Comparison of ENCODE assay signal across 8 cellular contexts in the genomic region with DNA sequence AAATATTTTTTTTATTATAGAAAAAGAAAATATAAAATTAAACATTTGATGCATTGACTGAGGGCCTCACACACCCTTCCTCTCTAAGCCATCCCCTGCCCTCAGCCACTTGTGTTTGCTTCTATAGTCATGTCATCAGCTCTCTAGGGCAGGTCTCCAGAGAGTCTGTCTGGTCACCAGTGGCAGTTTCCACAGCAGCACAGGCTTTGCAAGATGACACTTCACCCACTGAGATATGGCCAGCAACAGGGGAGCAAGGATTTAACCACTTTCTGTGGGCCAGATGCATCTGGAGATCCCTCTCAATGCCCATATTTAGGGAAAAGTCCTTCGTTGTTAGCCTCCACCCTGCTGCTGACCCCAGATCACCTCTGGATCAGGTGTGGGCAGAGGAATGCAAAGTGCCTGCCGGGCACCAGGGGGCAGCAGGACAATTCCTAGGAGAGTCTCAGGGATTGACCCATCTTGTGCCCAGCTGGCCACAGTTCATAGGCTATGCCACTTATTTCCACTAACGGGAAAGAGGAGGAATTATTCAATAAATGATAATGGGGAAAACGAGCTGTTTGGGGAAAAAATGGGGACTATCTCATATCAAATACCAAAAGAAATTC. TPM values are rescaled to one million over a fixed set of nuclear protein-coding genes. Genes with fewer than 3 reads are reported as not detected.
DNase-seq lines count a peak whose midpoint lies in the region; ATAC-seq, FAIRE-seq and TF ChIP-seq lines count a peak whose summit lies in the region.

No MANE protein-coding gene starts in this region.

- WGBS in H1 (ENCODE audit: extremely low coverage in 1 of 2, insufficient coverage in 1 of 2, insufficient read length in 1 of 2, insufficient replicate concordance in 2 of 2, low coverage in 1 of 2, low lambda C conversion rate in 2 of 2, missing lambda C conversion rate in 1 of 2), 2 experiments = 47% methylated on average over 4 of the region's 4 CpGs; no CpG with 5 or more reads in 1 of the 2 experiments
- WGBS in pancreas, 2 donors = 12 to 19% methylated on average over 4 of the region's 4 CpGs

- H3K18ac ChIP-seq in H1 (ENCODE audit: extremely low read depth, low read length) = no peak overlapping the region

- no peaks in the 10 kb centered on the region for H3K27me3 Mint-ChIP-seq in stimulated activated naive CD8-positive, alpha-beta T cell treated with anti-CD3 and anti-CD28 coated beads, Interleukin-15, amount 100 ng/mL, for 72 hours
- no peaks in the 10 kb centered on the region for H3K27me3 Mint-ChIP-seq in activated T-helper 17 cell treated with anti-CD3 and anti-CD28 coated beads, Interleukin-2, amount 50 U/mL, for 72 hours

- intact Hi-C loops in pancreas (cut with DNase I) = no loop called here

- CTCF ChIA-PET in H1 (lab: Charles Lee; ENCODE audit: partially characterized antibody) = interaction anchor here (0.7 to 14.7 kb wide), 44 partner anchors 9 to 1671 kb away, joined by 3 to 142 read pairs (median 4); no protein-coding TSS in a partner anchor

- no peak overlapping the region for H3K14ac ChIP-seq in H1 (ENCODE audit: insufficient read length)

- DNase-seq in stimulated activated naive CD8-positive, alpha-beta T cell treated with anti-CD3 and anti-CD28 coated beads, Interleukin-15, Interleukin-2, amounts not matched to agents 100 U/mL and 50 U/mL, for 24 hours = peak; percentile 36
- DNase-seq in stimulated activated naive CD8-positive, alpha-beta T cell treated with anti-CD3 and anti-CD28 coated beads, Interleukin-15, amount 100 ng/mL, for 72 hours = no peak
- DNase-seq in SK-MEL-5 (ENCODE audit: low read depth, low spot score) = peak; percentile 78
- peak in 1 of 2 experiments; percentile 85 for DNase-seq in H1 (ENCODE audit: low read depth in 1 of 2, low spot score in 2 of 2)
- peak in 5 of 6 donors; percentile 58 to 72 (median 69) for DNase-seq in pancreas
- no peak for DNase-seq in occipital lobe (lab: John Stamatoyannopoulos, UW)
- DNase-seq in activated CD8-positive, alpha-beta memory T cell treated with anti-CD3 and anti-CD28 coated beads for 24 hours = no peak

- no peak for TF ChIP-seq EP300 in H1 (IDR thresholded peaks at IDR 0.05; ENCODE audit: borderline replicate concordance in 1 of 2, low read depth in 2 of 2, low read length in 2 of 2)

- TF ChIP-seq CTCF in H1 (IDR thresholded peaks at IDR 0.05; ENCODE audit: control extremely low read depth in 1 of 3, insufficient read depth in 1 of 3, low read depth in 1 of 3, low read length in 3 of 3) (peak; percentile 79 to 92 (median 91)), pancreas (IDR thresholded peaks at IDR 0.05) (peak; percentile 43 to 56 (median 48))

- TF ChIP-seq RAD21 in H1 (IDR thresholded peaks at IDR 0.05 in 1 of 2, conservative IDR thresholded peaks at IDR 0.05 in 1 of 2; ENCODE audit: low read depth in 2 of 2, low read length in 2 of 2) = peak; percentile 75 to 83

- H3K56ac ChIP-seq in H1 (replicated peaks; ENCODE audit: insufficient read length, low read depth, low read length) = no peak overlapping the region

- no peak overlapping the region for H3K9ac ChIP-seq in H1 (replicated peaks in 1 of 4; ENCODE audit: extremely low read depth in 1 of 4, low read depth in 3 of 4, low read length in 3 of 4)

- H3K4me3 ChIP-seq in H1 (ENCODE audit: extremely low read depth in 1 of 4, insufficient read depth in 2 of 4, low read depth in 3 of 4, low read length in 4 of 4) = no peak overlapping the region
- no peak overlapping the region for H3K4me3 ChIP-seq in pancreas

- no peaks in the 10 kb centered on the region; the same call in 1 of the 2 replicates for H3K79me1 ChIP-seq in H1 (ENCODE audit: low read depth, low read length)

- no peak for FAIRE-seq in H1 (lab: Jason Lieb, UNC)
- no peak for FAIRE-seq in pancreas (lab: Jason Lieb, UNC)

- no peak overlapping the region for H2BK20ac ChIP-seq in H1 (ENCODE audit: low read length)

- peaks cover 8% of the 10 kb centered on the region; the same call in 1 of the 2 replicates for H3K23me2 ChIP-seq in H1 (ENCODE audit: low read depth, low read length)

- H3K9me3 ChIP-seq in H1 (ENCODE audit: insufficient read depth in 2 of 2, low read depth in 1 of 2, low read length in 1 of 2) (no peaks in the 10 kb centered on the region), pancreas (no peaks in the 10 kb centered on the region)

- H3K23ac ChIP-seq in H1 (ENCODE audit: insufficient read length) = no peak overlapping the region

- H2BK15ac ChIP-seq in H1 (ENCODE audit: low read length) = no peak overlapping the region

- H3K27ac ChIP-seq in H1 (ENCODE audit: low read depth, low read length) = no peak overlapping the region
- H3K27ac ChIP-seq in pancreas = no peak overlapping the region

- H3K36me3 Mint-ChIP-seq in activated T-helper 17 cell treated with anti-CD3 and anti-CD28 coated beads, Interleukin-2, amount 50 U/mL, for 72 hours (ENCODE audit: low read depth) = no peaks in the 10 kb centered on the region

- in situ Hi-C loops in SK-MEL-5 (cut with HindIII; ENCODE audit: low pct_unique_long_range_greater_than_20kb, low sequenced_read_pairs) = no loop called here

- H3K9me3 Mint-ChIP-seq in stimulated activated naive CD8-positive, alpha-beta T cell treated with anti-CD3 and anti-CD28 coated beads, Interleukin-15, amount 100 ng/mL, for 72 hours = no peaks in the 10 kb centered on the region
- H3K9me3 Mint-ChIP-seq in activated T-helper 17 cell treated with anti-CD3 and anti-CD28 coated beads, Interleukin-2, amount 50 U/mL, for 72 hours = no peaks in the 10 kb centered on the region

- no peak overlapping the region for H2AK5ac ChIP-seq in H1 (ENCODE audit: low read depth, low read length)

- no peak overlapping the region for H3K27ac Mint-ChIP-seq in stimulated activated naive CD8-positive, alpha-beta T cell treated with anti-CD3 and anti-CD28 coated beads, Interleukin-15, amount 100 ng/mL, for 72 hours
- H3K27ac Mint-ChIP-seq in activated T-helper 17 cell treated with anti-CD3 and anti-CD28 coated beads, Interleukin-2, amount 50 U/mL, for 72 hours = no peak overlapping the region

- H2BK12ac ChIP-seq in H1 (ENCODE audit: low read depth, low read length) = no peak overlapping the region

- H4K91ac ChIP-seq in H1 (replicated peaks; ENCODE audit: insufficient read length, low read length) = no peak overlapping the region

- H3K4me1 Mint-ChIP-seq in stimulated activated naive CD8-positive, alpha-beta T cell treated with anti-CD3 and anti-CD28 coated beads, Interleukin-15, amount 100 ng/mL, for 72 hours = peaks cover 33% of the 10 kb centered on the region
- peaks cover 12% of the 10 kb centered on the region for H3K4me1 Mint-ChIP-seq in activated T-helper 17 cell treated with anti-CD3 and anti-CD28 coated beads, Interleukin-2, amount 50 U/mL, for 72 hours

- no peak overlapping the region for H4K5ac ChIP-seq in H1 (ENCODE audit: insufficient read length, low read depth, low read length)

- TF ChIP-seq POLR2A in H1 (IDR thresholded peaks at IDR 0.05; ENCODE audit: control extremely low read depth in 1 of 2, low read depth in 2 of 2, low read length in 2 of 2) = no peak

- H3K4me2 ChIP-seq in H1 (ENCODE audit: insufficient read depth in 1 of 2, low read depth in 2 of 2, low read length in 2 of 2) = no peak overlapping the region

- H4K20me1 ChIP-seq in H1 (replicated peaks in 1 of 2; ENCODE audit: control insufficient read depth in 1 of 2, insufficient read depth in 2 of 2, low read length in 2 of 2) = peaks cover 0 to 3% of the 10 kb centered on the region in 2 experiments

- no peaks in the 10 kb centered on the region for H3K79me2 ChIP-seq in H1 (ENCODE audit: control insufficient read depth in 1 of 2, insufficient read depth in 2 of 2, low read length in 2 of 2)

- POLR2A ChIA-PET in H1 (lab: Charles Lee; ENCODE audit: partially characterized antibody) = interaction anchor here (0.7 to 1.0 kb wide), 2 partner anchors 26 to 84 kb away, joined by 3 read pairs; no protein-coding TSS in a partner anchor

- no peak overlapping the region for H3K4ac ChIP-seq in H1 (replicated peaks; ENCODE audit: insufficient read length, low read depth, low read length)

- no peak for ATAC-seq in stimulated activated naive CD8-positive, alpha-beta T cell treated with anti-CD3 and anti-CD28 coated beads, Interleukin-15, Interleukin-2, amounts not matched to agents 100 U/mL and 50 U/mL, for 24 hours
- ATAC-seq in stimulated activated naive CD8-positive, alpha-beta T cell treated with anti-CD3 and anti-CD28 coated beads, Interleukin-15, amount 100 ng/mL, for 72 hours = no peak
- peak; percentile 77 to 85 (median 78) for ATAC-seq in pancreas
- no peak for ATAC-seq in activated T-helper 17 cell treated with anti-CD3 and anti-CD28 coated beads, Interleukin-2, amount 50 U/mL, for 72 hours (replicated peaks)

- H3K36me3 ChIP-seq in H1 (ENCODE audit: control insufficient read depth in 2 of 4, insufficient read depth in 4 of 4, low read length in 3 of 4) (no peaks in the 10 kb centered on the region), pancreas (no peaks in the 10 kb centered on the region)

- H3K4me3 Mint-ChIP-seq in stimulated activated naive CD8-positive, alpha-beta T cell treated with anti-CD3 and anti-CD28 coated beads, Interleukin-15, amount 100 ng/mL, for 72 hours = no peak overlapping the region
- no peak overlapping the region for H3K4me3 Mint-ChIP-seq in activated T-helper 17 cell treated with anti-CD3 and anti-CD28 coated beads, Interleukin-2, amount 50 U/mL, for 72 hours

- H2BK5ac ChIP-seq in H1 (ENCODE audit: low read depth, low read length) = no peak overlapping the region

- H3K27me3 ChIP-seq in H1 (replicated peaks in 1 of 4; ENCODE audit: control insufficient read depth in 3 of 4, extremely low read depth in 1 of 4, insufficient read depth in 3 of 4, low read length in 3 of 4) (peaks cover 0 to 14% (median 8%) of the 10 kb centered on the region in 4 experiments; a peak in 5 of 7 replicates), pancreas (no peaks in the 10 kb centered on the region)

- H3K4me1 ChIP-seq in H1 (replicated peaks in 1 of 4; ENCODE audit: control insufficient read depth in 3 of 4, insufficient read depth in 4 of 4, low read length in 3 of 4) (peaks cover 0 to 4% (median 0%) of the 10 kb centered on the region in 4 experiments; a peak in 3 of 7 replicates), pancreas (peaks cover 9 to 14% (median 11%) of the 10 kb centered on the region in 3 donors)

- H2AFZ ChIP-seq in H1 (ENCODE audit: low read length) = no peak overlapping the region

- H4K8ac ChIP-seq in H1 (ENCODE audit: extremely low read depth, insufficient read depth, low read length) = no peak overlapping the region

- H2BK120ac ChIP-seq in H1 (replicated peaks; ENCODE audit: low read depth, low read length) = no peak overlapping the region

RNA-seq across cellular contexts. Expression of gene ABCC4, which starts 4.8 kb away (rescaled TPM):
- 95.1 and 97.1 TPM in 2 replicates for total RNA-seq in SK-MEL-5 (2014; rRNA removed; shearing (Covaris generic))
- polyA plus RNA-seq in SK-MEL-5 (2015; cell fraction: cytosol; rRNA removed) = 52.0 and 73.6 TPM in 2 replicates
- 46.8 and 58.6 TPM in 2 replicates for polyA plus RNA-seq in SK-MEL-5 (2015; cell fraction: nucleus; rRNA removed)
- total RNA-seq in H1 (2021; fragmentation: NEBNext Ultra II Directional; extraction: Animal tissue kit (Norgen Biotek cat#: 25700)) = 14.1 TPM in 2 replicates
- 2.9 and 4.0 TPM in 2 replicates for polyA plus RNA-seq in H1 (2011; rRNA removed)
- 4.5 TPM for polyA plus RNA-seq in H1 (2011; cell fraction: cytosol; rRNA removed)
- 4.8 TPM for polyA plus RNA-seq in H1 (2011; cell fraction: nucleus; rRNA removed)
- 3.8 to 5.4 TPM (median 4.8 TPM) in 4 replicates for polyA plus RNA-seq in H1 (2012, experiment 1 of 2)
- polyA plus RNA-seq in H1 (2012, experiment 2 of 2) = 0.47 TPM
- polyA plus RNA-seq in H1 (2013, experiment 1 of 2) = 11.5 TPM
- polyA plus RNA-seq in H1 (2013, experiment 2 of 2) = 12.3 TPM
- 30.8 and 32.9 TPM in 2 replicates for polyA minus RNA-seq in H1 (2011; rRNA and poly(A)+ RNA removed)
- polyA minus RNA-seq in H1 (2011; cell fraction: cytosol; rRNA and poly(A)+ RNA removed) = 15.3 TPM
- 23.7 TPM for polyA minus RNA-seq in H1 (2011; cell fraction: nucleus; rRNA and poly(A)+ RNA removed)
- 1 to 10 TPM; 3.4 to 8.7 (median 4.7) TPM for total RNA-seq in pancreas
- polyA plus RNA-seq in pancreas = 1 to 10 TPM in 1 of 2 donors, under 1 TPM in 1; 0.80 to 1.6 TPM
- total RNA-seq in occipital lobe = 9.0 TPM
- 10 to 100 TPM in 1 of 2 donors, 1 to 10 TPM in 1; 6.5 to 14.4 TPM for total RNA-seq in activated T-helper 17 cell treated with anti-CD3 and anti-CD28 coated beads, Interleukin-2, amount 50 U/mL, for 72 hours

Comparison
In these comparisons a context has a peak if more than half of its experiments do, and no peak if none do; other contexts are left out.
1. DNase-seq: peak in stimulated activated naive CD8-positive, alpha-beta T cell treated with anti-CD3 and anti-CD28 coated beads, Interleukin-15, Interleukin-2, amounts not matched to agents 100 U/mL and 50 U/mL, for 24 hours (single experiment), SK-MEL-5 (single experiment) and pancreas (5 of 6); none in stimulated activated naive CD8-positive, alpha-beta T cell treated with anti-CD3 and anti-CD28 coated beads, Interleukin-15, amount 100 ng/mL, for 72 hours (0 of 2), occipital lobe (single experiment) and activated CD8-positive, alpha-beta memory T cell treated with anti-CD3 and anti-CD28 coated beads for 24 hours (single experiment).
2. ATAC-seq: peak in pancreas (4 of 4); none in stimulated activated naive CD8-positive, alpha-beta T cell treated with anti-CD3 and anti-CD28 coated beads, Interleukin-15, Interleukin-2, amounts not matched to agents 100 U/mL and 50 U/mL, for 24 hours (single experiment), stimulated activated naive CD8-positive, alpha-beta T cell treated with anti-CD3 and anti-CD28 coated beads, Interleukin-15, amount 100 ng/mL, for 72 hours (single experiment) and activated T-helper 17 cell treated with anti-CD3 and anti-CD28 coated beads, Interleukin-2, amount 50 U/mL, for 72 hours (single experiment).